9 cellular contexts compared by ENCODE assay signal in genomic region chr1:226126824-226127591, GRCh38. TPM values are rescaled to one million over a fixed set of nuclear protein-coding genes. Genes with fewer than 3 reads are reported as not detected.
A peak's percentile ranks its signal among the peaks of the same experiment; 100 is the strongest.
DNase-seq lines count a peak whose midpoint lies in the region; ATAC-seq and TF ChIP-seq lines count a peak whose summit lies in the region.
"Had no signal": no experiment of that assay in that cellular context is flagged by ENCODE, and none has a peak within 500 bp of the region (broad histone marks: within the 10 kb centered on the region; RNA-seq: fewer than 3 reads in every experiment).

No MANE protein-coding gene starts in this region.

- no peak for DNase-seq in activated T-cell treated with anti-CD3 and anti-CD28 coated beads, Interleukin-2, amount 50 U/mL, for 72 hours
- DNase-seq in activated T-cell treated with anti-CD3 and anti-CD28 coated beads, Interleukin-2, amount 50 U/mL, for 24 hours = no peak
- DNase-seq in LoVo (ENCODE audit: low spot score) (peak; percentile 15), epithelial cell of esophagus (ENCODE audit: low read depth) (peak; percentile 95), suprapubic skin (ENCODE audit: low spot score in 2 of 2) (peak; percentile 48 to 64), NCI-H524 treated with DMSO at 0.1 percent for 48 hours (lab: John Stamatoyannopoulos, UW) (no peak)
- DNase-seq: AML-193 had no signal

- H3K4me3 ChIP-seq in epithelial cell of esophagus (ENCODE audit: low read length) (no peak overlapping the region), suprapubic skin (peak overlapping the region; percentile 17)

- no peaks in the 10 kb centered on the region for H3K27me3 Mint-ChIP-seq in activated T-cell treated with anti-CD3 and anti-CD28 coated beads, Interleukin-2, amount 50 U/mL, for 72 hours (ENCODE audit: low read depth)
- peaks cover 5% of the 10 kb centered on the region for H3K27me3 Mint-ChIP-seq in activated T-cell treated with anti-CD3 and anti-CD28 coated beads, Interleukin-2, amount 50 U/mL, for 24 hours

- H3K36me3 ChIP-seq in suprapubic skin = no peaks in the 10 kb centered on the region

- peak overlapping the region; percentile 54 for H3K27ac Mint-ChIP-seq in activated T-cell treated with anti-CD3 and anti-CD28 coated beads, Interleukin-2, amount 50 U/mL, for 72 hours
- H3K27ac Mint-ChIP-seq in activated T-cell treated with anti-CD3 and anti-CD28 coated beads, Interleukin-2, amount 50 U/mL, for 24 hours = no peak overlapping the region

- H3K4me1 ChIP-seq in suprapubic skin = peaks cover 54% of the 10 kb centered on the region

- no peak for TF ChIP-seq EP300 in suprapubic skin (IDR thresholded peaks at IDR 0.05)

- no peaks in the 10 kb centered on the region for H3K36me3 Mint-ChIP-seq in activated T-cell treated with anti-CD3 and anti-CD28 coated beads, Interleukin-2, amount 50 U/mL, for 72 hours (ENCODE audit: insufficient read depth in 2 of 2)
- no peaks in the 10 kb centered on the region for H3K36me3 Mint-ChIP-seq in activated T-cell treated with anti-CD3 and anti-CD28 coated beads, Interleukin-2, amount 50 U/mL, for 24 hours (ENCODE audit: low read depth)

- WGBS in suprapubic skin = 64% methylated on average over 31 of the region's 31 CpGs

- H3K9me3 ChIP-seq in suprapubic skin = no peaks in the 10 kb centered on the region

- TF ChIP-seq CTCF in epithelial cell of esophagus (IDR thresholded peaks at IDR 0.05; ENCODE audit: insufficient read depth, low read depth, low read length, missing control alignments) = no peak
- TF ChIP-seq CTCF in suprapubic skin (IDR thresholded peaks at IDR 0.05) = no peak

- no peak for ATAC-seq in activated T-cell treated with anti-CD3 and anti-CD28 coated beads, Interleukin-2, amount 50 U/mL, for 72 hours (replicated peaks in 1 of 2)
- ATAC-seq in GM19351 (IDR thresholded peaks at IDR 0.05; ENCODE audit: unreplicated experiment) = no peak
- no peak for ATAC-seq in GM21825 (IDR thresholded peaks at IDR 0.05; ENCODE audit: unreplicated experiment)

- H3K27me3 ChIP-seq in suprapubic skin = no peaks in the 10 kb centered on the region

- peak overlapping the region; percentile 38 to 52 for H3K4me3 Mint-ChIP-seq in activated T-cell treated with anti-CD3 and anti-CD28 coated beads, Interleukin-2, amount 50 U/mL, for 72 hours
- no peak overlapping the region for H3K4me3 Mint-ChIP-seq in activated T-cell treated with anti-CD3 and anti-CD28 coated beads, Interleukin-2, amount 50 U/mL, for 24 hours

- H3K9me3 Mint-ChIP-seq in activated T-cell treated with anti-CD3 and anti-CD28 coated beads, Interleukin-2, amount 50 U/mL, for 72 hours = no peaks in the 10 kb centered on the region
- no peaks in the 10 kb centered on the region for H3K9me3 Mint-ChIP-seq in activated T-cell treated with anti-CD3 and anti-CD28 coated beads, Interleukin-2, amount 50 U/mL, for 24 hours

- H3K4me1 Mint-ChIP-seq in activated T-cell treated with anti-CD3 and anti-CD28 coated beads, Interleukin-2, amount 50 U/mL, for 72 hours (ENCODE audit: low read depth) = peaks cover 35% of the 10 kb centered on the region
- peaks cover 24% of the 10 kb centered on the region for H3K4me1 Mint-ChIP-seq in activated T-cell treated with anti-CD3 and anti-CD28 coated beads, Interleukin-2, amount 50 U/mL, for 24 hours (ENCODE audit: low read depth)

- no peak for TF ChIP-seq POLR2A in suprapubic skin (IDR thresholded peaks at IDR 0.05)

- peak overlapping the region; percentile 92 for H3K27ac ChIP-seq in suprapubic skin

RNA-seq across cellular contexts. Expression of gene ACBD3, which starts 59.5 kb away (rescaled TPM):
- total RNA-seq in activated T-cell treated with anti-CD3 and anti-CD28 coated beads, Interleukin-2, amount 50 U/mL, for 72 hours = 10 to 100 TPM; 23.4 to 25.9 TPM
- 10 to 100 TPM; 38.0 to 64.5 (median 42.4) TPM for total RNA-seq in suprapubic skin

Comparison
In these comparisons a context has a peak if more than half of its experiments do, and no peak if none do; other contexts are left out.
1. DNase-seq: peak in LoVo (single experiment), epithelial cell of esophagus (single experiment) and suprapubic skin (2 of 2); none in activated T-cell treated with anti-CD3 and anti-CD28 coated beads, Interleukin-2, amount 50 U/mL, for 72 hours (0 of 2), activated T-cell treated with anti-CD3 and anti-CD28 coated beads, Interleukin-2, amount 50 U/mL, for 24 hours (single experiment) and NCI-H524 treated with DMSO at 0.1 percent for 48 hours (single experiment).